In the genomic region with DNA sequence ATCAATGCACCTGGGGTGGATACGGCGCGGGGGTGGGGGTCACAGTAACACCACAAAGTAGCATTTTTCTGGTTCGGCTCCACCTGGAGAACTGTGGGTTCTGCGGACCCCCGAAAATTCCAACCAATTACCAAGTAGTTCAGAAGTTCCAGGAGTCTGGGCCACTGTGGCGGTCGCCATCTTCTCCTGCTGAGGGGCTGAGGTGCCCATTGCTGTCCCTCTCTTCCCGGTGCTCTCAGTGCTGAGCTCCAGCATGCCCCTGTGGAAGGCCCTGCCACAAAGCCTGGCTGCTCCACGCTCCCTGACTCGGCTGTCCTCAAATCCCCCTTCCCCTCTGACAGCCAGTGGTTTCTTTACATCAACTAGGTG, we compare ENCODE assay signal across 8 cellular contexts.
DNase-seq lines count a peak whose midpoint lies in the region; ATAC-seq and TF ChIP-seq lines count a peak whose summit lies in the region.

No MANE protein-coding gene starts in this region.

- no peaks in the 10 kb centered on the region for H3K36me3 ChIP-seq in suprapubic skin

- intact Hi-C loops in activated B cell treated with CpG ODN at 0.5 μM for 24 hours (cut with micrococcal nuclease) = loop anchor here (1.0 kb wide), 4 partner anchors 294 to 844 kb away; a partner anchor contains a TSS

- H3K27me3 Mint-ChIP-seq in activated CD8-positive, alpha-beta memory T cell treated with anti-CD3 and anti-CD28 coated beads, Interleukin-2, amount 10 ng/mL, durations not matched to agents 7 days and 5 days = peaks cover 50% of the 10 kb centered on the region
- peaks cover 22% of the 10 kb centered on the region for H3K27me3 Mint-ChIP-seq in activated B cell treated with CpG ODN at 0.5 μM for 24 hours
- peaks cover 0 to 10% (median 6%) of the 10 kb centered on the region in 3 donors for H3K27me3 Mint-ChIP-seq in immature natural killer cell (ENCODE audit: low read depth in 3 of 3)

- H3K27ac ChIP-seq in suprapubic skin (peak overlapping the region; percentile 84), substantia nigra (ENCODE audit: low read depth, low read length, poor library complexity, severe bottlenecking) (no peak overlapping the region)

- no peak for TF ChIP-seq CTCF in activated B cell treated with CpG ODN at 0.5 μM for 24 hours (IDR thresholded peaks at IDR 0.05)
- TF ChIP-seq CTCF in suprapubic skin (IDR thresholded peaks at IDR 0.05) = no peak

- no peaks in the 10 kb centered on the region for H3K9me3 Mint-ChIP-seq in activated CD8-positive, alpha-beta memory T cell treated with anti-CD3 and anti-CD28 coated beads, Interleukin-2, amount 10 ng/mL, durations not matched to agents 7 days and 5 days (ENCODE audit: low read depth)
- H3K9me3 Mint-ChIP-seq in activated B cell treated with CpG ODN at 0.5 μM for 24 hours (no peaks in the 10 kb centered on the region), immature natural killer cell (peaks cover 0 to 7% (median 0%) of the 10 kb centered on the region in 6 donors)

- H3K4me3 Mint-ChIP-seq in activated CD8-positive, alpha-beta memory T cell treated with anti-CD3 and anti-CD28 coated beads, Interleukin-2, amount 10 ng/mL, durations not matched to agents 7 days and 5 days = peak overlapping the region; percentile 56
- H3K4me3 Mint-ChIP-seq in activated B cell treated with CpG ODN at 0.5 μM for 24 hours = peak overlapping the region; percentile 81
- H3K4me3 Mint-ChIP-seq in immature natural killer cell = peak overlapping the region; percentile 70 to 84 (median 78)

- no peaks in the 10 kb centered on the region for H3K27me3 ChIP-seq in suprapubic skin

- 70% methylated on average over 4 of the region's 11 CpGs for WGBS in suprapubic skin

- peaks cover 11% of the 10 kb centered on the region for H3K4me1 Mint-ChIP-seq in activated CD8-positive, alpha-beta memory T cell treated with anti-CD3 and anti-CD28 coated beads, Interleukin-2, amount 10 ng/mL, durations not matched to agents 7 days and 5 days
- H3K4me1 Mint-ChIP-seq in activated B cell treated with CpG ODN at 0.5 μM for 24 hours (peaks cover 33% of the 10 kb centered on the region), immature natural killer cell (peaks cover 22 to 30% of the 10 kb centered on the region in 2 donors)

- H3K4me3 ChIP-seq in suprapubic skin = no peak overlapping the region

- DNase-seq in activated CD8-positive, alpha-beta memory T cell treated with anti-CD3 and anti-CD28 coated beads, Interleukin-2, amount 10 ng/mL, durations not matched to agents 7 days and 5 days = no peak
- DNase-seq in activated CD8-positive, alpha-beta memory T cell treated with anti-CD3 and anti-CD28 coated beads, Interleukin-2, amount 50 U/mL, for 48 hours = no peak
- DNase-seq in activated B cell treated with CpG ODN at 0.5 μM for 24 hours = no peak
- no peak for DNase-seq in immature natural killer cell
- no peak for DNase-seq in suprapubic skin (ENCODE audit: low spot score in 2 of 2)
- no peak for DNase-seq in AG08396 (ENCODE audit: low spot score)
- DNase-seq in substantia nigra (lab: John Stamatoyannopoulos, UW) = no peak
- DNase-seq in stimulated activated CD4-positive, alpha-beta T cell treated with anti-CD3 and anti-CD28 coated beads, Interleukin-2, amount 100 ng/mL, for 48 hours = no peak

- peaks cover 51% of the 10 kb centered on the region for H3K4me1 ChIP-seq in suprapubic skin

- POLR2A ChIA-PET in activated B cell treated with CpG ODN at 0.5 μM for 24 hours (lab: Charles Lee) = no interaction called here

- no peak for ATAC-seq in activated CD8-positive, alpha-beta memory T cell treated with anti-CD3 and anti-CD28 coated beads, Interleukin-2, amount 10 ng/mL, durations not matched to agents 7 days and 5 days
- no peak for ATAC-seq in activated B cell treated with CpG ODN at 0.5 μM for 24 hours (ENCODE audit: low read depth)

- peaks cover 2% of the 10 kb centered on the region for H3K36me3 Mint-ChIP-seq in activated CD8-positive, alpha-beta memory T cell treated with anti-CD3 and anti-CD28 coated beads, Interleukin-2, amount 10 ng/mL, durations not matched to agents 7 days and 5 days
- no peaks in the 10 kb centered on the region for H3K36me3 Mint-ChIP-seq in activated B cell treated with CpG ODN at 0.5 μM for 24 hours (ENCODE audit: low read depth)
- H3K36me3 Mint-ChIP-seq in immature natural killer cell = peaks cover 0 to 4% (median 0%) of the 10 kb centered on the region in 3 donors

- TF ChIP-seq EP300 in suprapubic skin (IDR thresholded peaks at IDR 0.05) = no peak

- no peaks in the 10 kb centered on the region for H3K9me3 ChIP-seq in suprapubic skin

- TF ChIP-seq POLR2A in suprapubic skin (IDR thresholded peaks at IDR 0.05) = no peak

- H3K27ac Mint-ChIP-seq in activated CD8-positive, alpha-beta memory T cell treated with anti-CD3 and anti-CD28 coated beads, Interleukin-2, amount 10 ng/mL, durations not matched to agents 7 days and 5 days = no peak overlapping the region
- H3K27ac Mint-ChIP-seq in activated B cell treated with CpG ODN at 0.5 μM for 24 hours (no peak overlapping the region), immature natural killer cell (peak overlapping the region in 1 of 6 donors; percentile 4)

- CTCF ChIA-PET in activated CD8-positive, alpha-beta memory T cell treated with anti-CD3 and anti-CD28 coated beads, Interleukin-2, amount 10 ng/mL, durations not matched to agents 7 days and 5 days (lab: Charles Lee) = interaction anchor here (0.6 to 2.6 kb wide), 12 partner anchors 8 to 844 kb away, joined by 3 to 16 read pairs (median 5); no protein-coding TSS in a partner anchor
- CTCF ChIA-PET in activated B cell treated with CpG ODN at 0.5 μM for 24 hours (lab: Charles Lee) = interaction anchor here (0.7 to 2.4 kb wide), 3 partner anchors 9 to 842 kb away, joined by 3 to 11 read pairs (median 3); no protein-coding TSS in a partner anchor
